Comparison of ENCODE assay signal across 13 cellular contexts in genomic region chr10:132133005-132133404, GRCh38.
DNase-seq lines count a peak whose midpoint lies in the region; ATAC-seq and TF ChIP-seq lines count a peak whose summit lies in the region.
"Had no signal": no experiment of that assay in that cellular context is flagged by ENCODE, and none has a peak within 500 bp of the region (broad histone marks: within the 10 kb centered on the region; RNA-seq: fewer than 3 reads in every experiment).

No MANE protein-coding gene starts in this region.

- no peak overlapping the region for H3K9ac ChIP-seq in parathyroid adenoma

- intact Hi-C loops in head of caudate nucleus (cut with DNase I): no loop called here

- no peak for ATAC-seq in HG03469 (IDR thresholded peaks at IDR 0.05; ENCODE audit: unreplicated experiment)
- ATAC-seq in GM21723 (IDR thresholded peaks at IDR 0.05; ENCODE audit: unreplicated experiment): no peak
- ATAC-seq: stimulated activated naive B cell treated with anti-CD40 and anti-IgM and Interleukin-4, amounts not matched to agents 10 μg/mL and 1 μg/mL and 100 μg/mL, for 72 hours had no signal

- no peaks in the 10 kb centered on the region for H3K79me2 ChIP-seq in parathyroid adenoma

- H3K27ac ChIP-seq in C4-2B (peak overlapping the region; percentile 63), parathyroid adenoma (no peak overlapping the region)
- H3K27ac ChIP-seq: HL-60, neutrophil, SK-N-MC had no signal

- no peaks in the 10 kb centered on the region for H3K36me3 ChIP-seq in parathyroid adenoma (ENCODE audit: control insufficient read depth, insufficient read depth, low read length)
- H3K36me3 ChIP-seq: neutrophil had no signal

- no peaks in the 10 kb centered on the region for H3K9me3 ChIP-seq in parathyroid adenoma (ENCODE audit: control insufficient read depth, low read length)
- H3K9me3 ChIP-seq: neutrophil had no signal

- no peak overlapping the region for H3K4me3 ChIP-seq in parathyroid adenoma (ENCODE audit: low read depth, low read length)
- H3K4me3 ChIP-seq: SK-N-MC had no signal

- H3K4me2 ChIP-seq in parathyroid adenoma (ENCODE audit: low read length): no peak overlapping the region

- TF ChIP-seq CTCF in C4-2B (conservative IDR thresholded peaks at IDR 0.05) (no peak), parathyroid adenoma (IDR thresholded peaks at IDR 0.05) (no peak)

- peaks cover 7% of the 10 kb centered on the region for H3K4me1 ChIP-seq in parathyroid adenoma

- DNase-seq in NCI-H146 (lab: John Stamatoyannopoulos, UW): peak; percentile 68
- DNase-seq in head of caudate nucleus: peak in 26 of 42 donors; percentile 24 to 64 (median 38)
- DNase-seq in activated T-cell treated with anti-CD3 and anti-CD28 coated beads, Interleukin-2, amount 50 U/mL, for 48 hours: no peak
- DNase-seq: activated CD4-positive, alpha-beta T cell treated with anti-CD3 and anti-CD28 coated beads, Interleukin-2, amount 50 U/mL, for 48 hours; NCI-H510A; stimulated activated naive B cell treated with anti-CD40 and anti-IgM and Interleukin-4, amounts not matched to agents 10 μg/mL and 1 μg/mL and 100 μg/mL, for 72 hours had no signal

- H2AFZ ChIP-seq in parathyroid adenoma: peak overlapping the region; percentile 74

- no peaks in the 10 kb centered on the region for H3K27me3 ChIP-seq in parathyroid adenoma (ENCODE audit: control insufficient read depth, insufficient read depth, low read length)

Comparison
In these comparisons a context has a peak if more than half of its experiments do, and no peak if none do; other contexts are left out.
1. DNase-seq: peak in NCI-H146 (single experiment) and head of caudate nucleus (26 of 42); none in activated T-cell treated with anti-CD3 and anti-CD28 coated beads, Interleukin-2, amount 50 U/mL, for 48 hours (0 of 2).